22 cellular contexts compared by ENCODE assay signal in the genomic region with DNA sequence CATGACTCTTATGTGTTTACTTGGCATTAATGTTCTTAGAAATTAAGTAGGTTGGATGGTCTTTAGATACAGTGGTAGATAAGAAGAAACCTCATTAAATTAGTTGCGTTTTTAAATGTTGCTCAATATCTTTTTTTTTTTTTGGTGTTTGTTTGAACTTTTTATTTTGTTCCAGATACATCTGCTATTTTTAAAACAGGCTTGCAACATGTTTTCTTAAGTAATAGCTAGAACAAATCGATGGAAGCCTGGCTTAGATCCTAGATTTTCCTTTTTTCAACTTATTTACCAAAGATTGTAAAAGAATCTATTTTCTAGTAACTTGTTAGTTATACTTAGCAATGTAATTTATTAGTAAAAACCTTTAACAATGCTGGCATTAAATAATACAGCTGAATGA.
"Had no signal": no experiment of that assay in that cellular context is flagged by ENCODE, and none has a peak within 500 bp of the region (broad histone marks: within the 10 kb centered on the region; RNA-seq: fewer than 3 reads in every experiment).

No MANE protein-coding gene starts in this region.

- H3K4me3 ChIP-seq: MG63, Peyer's patch, SJSA1 had no signal

- H3K27me3 Mint-ChIP-seq: activated B cell treated with CpG ODN at 0.5 μM for 24 hours; activated CD4-positive, alpha-beta T cell treated with anti-CD3 and anti-CD28 coated beads, Interleukin-2, amount 10 ng/mL, durations not matched to agents 24 days and 14 days; activated CD8-positive, alpha-beta memory T cell treated with anti-CD3 and anti-CD28 coated beads, Interleukin-2, amount 10 ng/mL, durations not matched to agents 7 days and 5 days; activated naive CD4-positive, alpha-beta T cell treated with anti-CD3 and anti-CD28 coated beads, Interleukin-2, amount 50 U/mL, for 24 hours had no signal

- H3K36me3 Mint-ChIP-seq: activated CD8-positive, alpha-beta memory T cell treated with anti-CD3 and anti-CD28 coated beads, Interleukin-2, amount 10 ng/mL, durations not matched to agents 7 days and 5 days had no signal

- H3K9me3 Mint-ChIP-seq: activated B cell treated with CpG ODN at 0.5 μM for 24 hours; activated CD4-positive, alpha-beta T cell treated with anti-CD3 and anti-CD28 coated beads, Interleukin-2, amount 10 ng/mL, durations not matched to agents 24 days and 14 days; activated naive CD4-positive, alpha-beta T cell treated with anti-CD3 and anti-CD28 coated beads, Interleukin-2, amount 50 U/mL, for 24 hours; activated T-cell treated with anti-CD3 and anti-CD28 coated beads, Interleukin-2, amount 50 U/mL, for 24 hours; activated T-helper 1 cell treated with anti-CD3 and anti-CD28 coated beads, Interleukin-12 subunit alpha, Interleukin-12 subunit beta, Interleukin-2, Interleukin-4 antibody, amounts not matched to agents 30 ng/mL and 10 ng/mL and 1 ng/mL, durations not matched to agents 14 hours and 24 hours and 36 hours had no signal

- H3K4me3 Mint-ChIP-seq: activated B cell treated with CpG ODN at 0.5 μM for 24 hours; activated CD4-positive, alpha-beta T cell treated with anti-CD3 and anti-CD28 coated beads, Interleukin-2, amount 10 ng/mL, durations not matched to agents 24 days and 14 days; activated CD8-positive, alpha-beta memory T cell treated with anti-CD3 and anti-CD28 coated beads, Interleukin-2, amount 10 ng/mL, durations not matched to agents 7 days and 5 days; activated naive CD4-positive, alpha-beta T cell treated with anti-CD3 and anti-CD28 coated beads, Interleukin-2, amount 50 U/mL, for 24 hours; activated T-cell treated with anti-CD3 and anti-CD28 coated beads, Interleukin-2, amount 50 U/mL, for 24 hours; activated T-helper 1 cell treated with anti-CD3 and anti-CD28 coated beads, Interleukin-12 subunit alpha, Interleukin-12 subunit beta, Interleukin-2, Interleukin-4 antibody, amounts not matched to agents 30 ng/mL and 10 ng/mL and 1 ng/mL, durations not matched to agents 14 hours and 24 hours and 36 hours had no signal

- ATAC-seq: activated CD8-positive, alpha-beta memory T cell treated with anti-CD3 and anti-CD28 coated beads, Interleukin-2, amount 10 ng/mL, durations not matched to agents 7 days and 5 days; SK-N-SH treated with all-trans-retinoic acid at 6 μM for 48 hours had no signal

- DNase-seq: activated B cell treated with CpG ODN at 0.5 μM for 24 hours; activated CD4-positive, alpha-beta T cell treated with anti-CD3 and anti-CD28 coated beads for 1 hour; activated CD4-positive, alpha-beta T cell treated with anti-CD3 and anti-CD28 coated beads, Interleukin-2, amount 10 ng/mL, durations not matched to agents 24 days and 14 days; activated CD4-positive, alpha-beta T cell treated with anti-CD3 and anti-CD28 coated beads, Interleukin-2, amount 50 U/mL, for 48 hours; activated CD8-positive, alpha-beta memory T cell treated with anti-CD3 and anti-CD28 coated beads, Interleukin-2, amount 10 ng/mL, durations not matched to agents 7 days and 5 days; activated effector memory CD4-positive, alpha-beta T cell treated with Interleukin-2 at 50 U/mL for 16 hours; activated naive CD4-positive, alpha-beta T cell; activated T-cell treated with anti-CD3 and anti-CD28 coated beads, Interleukin-2, amount 50 U/mL, for 24 hours; amygdala; MG63; NCI-H1436 treated with DMSO at 0.1 percent for 48 hours; NCI-H187; NCI-H2081; NCI-H510A treated with DMSO at 0.1 percent for 48 hours; Peyer's patch; SHP77; SW 1271; T-helper 9 cell had no signal

- H3K27ac Mint-ChIP-seq: activated B cell treated with CpG ODN at 0.5 μM for 24 hours; activated CD4-positive, alpha-beta T cell treated with anti-CD3 and anti-CD28 coated beads, Interleukin-2, amount 10 ng/mL, durations not matched to agents 24 days and 14 days; activated CD8-positive, alpha-beta memory T cell treated with anti-CD3 and anti-CD28 coated beads, Interleukin-2, amount 10 ng/mL, durations not matched to agents 7 days and 5 days; activated naive CD4-positive, alpha-beta T cell treated with anti-CD3 and anti-CD28 coated beads, Interleukin-2, amount 50 U/mL, for 24 hours; activated T-cell treated with anti-CD3 and anti-CD28 coated beads, Interleukin-2, amount 50 U/mL, for 24 hours; activated T-helper 1 cell treated with anti-CD3 and anti-CD28 coated beads, Interleukin-12 subunit alpha, Interleukin-12 subunit beta, Interleukin-2, Interleukin-4 antibody, amounts not matched to agents 30 ng/mL and 10 ng/mL and 1 ng/mL, durations not matched to agents 14 hours and 24 hours and 36 hours had no signal
